In the genomic region with DNA sequence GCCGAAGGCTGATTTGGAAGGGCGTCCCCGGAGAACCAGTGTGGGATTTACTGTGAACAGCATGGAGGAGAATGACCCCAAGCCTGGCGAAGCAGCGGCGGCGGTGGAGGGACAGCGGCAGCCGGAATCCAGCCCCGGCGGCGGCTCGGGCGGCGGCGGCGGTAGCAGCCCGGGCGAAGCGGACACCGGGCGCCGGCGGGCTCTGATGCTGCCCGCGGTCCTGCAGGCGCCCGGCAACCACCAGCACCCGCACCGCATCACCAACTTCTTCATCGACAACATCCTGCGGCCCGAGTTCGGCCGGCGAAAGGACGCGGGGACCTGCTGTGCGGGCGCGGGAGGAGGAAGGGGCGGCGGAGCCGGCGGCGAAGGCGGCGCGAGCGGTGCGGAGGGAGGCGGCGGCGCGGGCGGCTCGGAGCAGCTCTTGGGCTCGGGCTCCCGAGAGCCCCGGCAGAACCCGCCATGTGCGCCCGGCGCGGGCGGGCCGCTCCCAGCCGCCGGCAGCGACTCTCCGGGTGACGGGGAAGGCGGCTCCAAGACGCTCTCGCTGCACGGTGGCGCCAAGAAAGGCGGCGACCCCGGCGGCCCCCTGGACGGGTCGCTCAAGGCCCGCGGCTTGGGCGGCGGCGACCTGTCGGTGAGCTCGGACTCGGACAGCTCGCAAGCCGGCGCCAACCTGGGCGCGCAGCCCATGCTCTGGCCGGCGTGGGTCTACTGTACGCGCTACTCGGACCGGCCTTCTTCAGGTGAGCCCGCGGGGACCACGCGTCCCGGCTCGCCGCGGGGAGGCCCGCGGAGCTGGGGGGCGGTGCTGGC, we compare ENCODE assay signal across 11 cellular contexts. TPM values are rescaled to one million over a fixed set of nuclear protein-coding genes. Genes with fewer than 3 reads are reported as not detected.
DNase-seq lines count a peak whose midpoint lies in the region; ATAC-seq and TF ChIP-seq lines count a peak whose summit lies in the region.
"Had no signal": no experiment of that assay in that cellular context is flagged by ENCODE, and none has a peak within 500 bp of the region (broad histone marks: within the 10 kb centered on the region; RNA-seq: fewer than 3 reads in every experiment).

No MANE protein-coding gene starts in this region.

- POLR2A ChIA-PET in naive thymus-derived CD8-positive, alpha-beta T cell (lab: Charles Lee): no interaction called here

- TF ChIP-seq CTCF in left ventricle myocardium inferior (IDR thresholded peaks at IDR 0.05; ENCODE audit: borderline replicate concordance) (no peak), coronary artery (IDR thresholded peaks at IDR 0.05) (no peak)

- H3K27ac ChIP-seq in left ventricle myocardium inferior (replicated peaks): no peak overlapping the region
- H3K27ac ChIP-seq in coronary artery: no peak overlapping the region

- ATAC-seq in naive thymus-derived CD8-positive, alpha-beta T cell: peak; percentile 14 to 36
- no peak for ATAC-seq in GM18502 (IDR thresholded peaks at IDR 0.05; ENCODE audit: poor library complexity, unreplicated experiment)
- no peak for ATAC-seq in HG03521 (IDR thresholded peaks at IDR 0.05; ENCODE audit: unreplicated experiment)

- DNase-seq in left ventricle myocardium inferior: no peak
- DNase-seq in cardiac septum (ENCODE audit: low spot score): no peak
- no peak for DNase-seq in coronary artery (ENCODE audit: low spot score)
- no peak for DNase-seq in naive thymus-derived CD8-positive, alpha-beta T cell
- DNase-seq in SHP77 treated with DMSO at 0.1 percent for 48 hours (lab: John Stamatoyannopoulos, UW): no peak
- no peak for DNase-seq in stimulated activated CD4-positive, alpha-beta T cell treated with anti-CD3 and anti-CD28 coated beads, Interleukin-1b, Interleukin-23, amount 100 ng/mL, for 48 hours
- DNase-seq: hippocampal formation; NCI-H2029 treated with DMSO at 0.1 percent for 48 hours; stimulated activated CD4-positive, alpha-beta T cell treated with anti-CD3 and anti-CD28 coated beads, Interleukin-4, amount 100 ng/mL, for 24 hours had no signal

- H3K27me3 Mint-ChIP-seq in naive thymus-derived CD8-positive, alpha-beta T cell: peaks cover 22 to 77% (median 63%) of the 10 kb centered on the region in 5 donors

- peaks cover 0 to 1% (median 0%) of the 10 kb centered on the region in 9 donors for H3K9me3 Mint-ChIP-seq in naive thymus-derived CD8-positive, alpha-beta T cell

- no peaks in the 10 kb centered on the region for H3K36me3 ChIP-seq in left ventricle myocardium inferior

- H3K27me3 ChIP-seq in left ventricle myocardium inferior (ENCODE audit: low read depth): peaks cover 96% of the 10 kb centered on the region

- no peaks in the 10 kb centered on the region for H3K9me3 ChIP-seq in left ventricle myocardium inferior (replicated peaks)

- peaks cover 11 to 47% (median 22%) of the 10 kb centered on the region in 4 donors for H3K4me1 Mint-ChIP-seq in naive thymus-derived CD8-positive, alpha-beta T cell

- peaks cover 0 to 5% (median 0%) of the 10 kb centered on the region in 3 donors for H3K36me3 Mint-ChIP-seq in naive thymus-derived CD8-positive, alpha-beta T cell

- H3K4me3 Mint-ChIP-seq in naive thymus-derived CD8-positive, alpha-beta T cell: peak overlapping the region in 5 of 10 donors; percentile 59 to 73 (median 63)

- intact Hi-C loops in left ventricle myocardium inferior (cut with micrococcal nuclease): no loop called here
- intact Hi-C loops in cardiac septum (cut with DNase I): loop anchor here (5.0 kb wide), 1 partner anchor 49 kb away; no protein-coding TSS in a partner anchor

- H3K4me3 ChIP-seq in left ventricle myocardium inferior (peak overlapping the region; percentile 55), coronary artery (peak overlapping the region; percentile 70)

- peaks cover 49% of the 10 kb centered on the region for H3K4me1 ChIP-seq in left ventricle myocardium inferior

- H3K27ac Mint-ChIP-seq in naive thymus-derived CD8-positive, alpha-beta T cell: no peak overlapping the region

RNA-seq across cellular contexts. Expression of a gene that starts 0.6 kb away (rescaled TPM):
- 0.11 TPM for total RNA-seq in left ventricle myocardium inferior
- not detected for total RNA-seq in cardiac septum
- total RNA-seq in naive thymus-derived CD8-positive, alpha-beta T cell: not detected
- not detected for polyA plus RNA-seq in naive thymus-derived CD8-positive, alpha-beta T cell

Comparison
In these comparisons a context has a peak if more than half of its experiments do, and no peak if none do; other contexts are left out.
1. ATAC-seq: peak in naive thymus-derived CD8-positive, alpha-beta T cell (2 of 2); none in GM18502 (single experiment) and HG03521 (single experiment).